10 cellular contexts compared by ENCODE assay signal in genomic region chr7:16028103-16028502, GRCh38.
DNase-seq lines count a peak whose midpoint lies in the region; ATAC-seq and TF ChIP-seq lines count a peak whose summit lies in the region.
"Had no signal": no experiment of that assay in that cellular context is flagged by ENCODE, and none has a peak within 500 bp of the region (broad histone marks: within the 10 kb centered on the region; RNA-seq: fewer than 3 reads in every experiment).

No MANE protein-coding gene starts in this region.

- peak; percentile 82 for DNase-seq in HS-5 (ENCODE audit: low read depth)
- peak; percentile 82 to 95 for DNase-seq in cardiac fibroblast (ENCODE audit: low read depth in 2 of 2)
- no peak for DNase-seq in activated CD4-positive, alpha-beta T cell treated with anti-CD3 and anti-CD28 coated beads, Interleukin-2, amount 10 ng/mL, durations not matched to agents 7 days and 5 days
- no peak for DNase-seq in activated CD8-positive, alpha-beta T cell treated with anti-CD3 and anti-CD28 coated beads for 36 hours
- no peak for DNase-seq in GM19238 (ENCODE audit: insufficient read length, low spot score)
- DNase-seq: T1000 had no signal

- no peak overlapping the region for H3K27ac Mint-ChIP-seq in activated CD4-positive, alpha-beta T cell treated with anti-CD3 and anti-CD28 coated beads, Interleukin-2, amount 10 ng/mL, durations not matched to agents 7 days and 5 days
- no peak overlapping the region for H3K27ac Mint-ChIP-seq in activated CD8-positive, alpha-beta T cell treated with anti-CD3 and anti-CD28 coated beads for 36 hours

- H3K36me3 ChIP-seq in iPS-20b (ENCODE audit: insufficient read depth, low read depth, low read length) = no peaks in the 10 kb centered on the region
- H3K36me3 ChIP-seq in stomach smooth muscle (ENCODE audit: control insufficient read depth in 2 of 2, insufficient read depth in 2 of 2, low read length in 2 of 2) = no peaks in the 10 kb centered on the region
- H3K36me3 ChIP-seq: prostate gland had no signal

- H3K4me1 Mint-ChIP-seq in activated CD4-positive, alpha-beta T cell treated with anti-CD3 and anti-CD28 coated beads, Interleukin-2, amount 10 ng/mL, durations not matched to agents 7 days and 5 days = no peaks in the 10 kb centered on the region
- H3K4me1 Mint-ChIP-seq in activated CD8-positive, alpha-beta T cell treated with anti-CD3 and anti-CD28 coated beads for 36 hours (ENCODE audit: low read depth) = no peaks in the 10 kb centered on the region

- TF ChIP-seq CTCF in cardiac fibroblast (IDR thresholded peaks at IDR 0.05; ENCODE audit: low read depth, low read length) = no peak
- no peak for TF ChIP-seq CTCF in activated CD8-positive, alpha-beta T cell treated with anti-CD3 and anti-CD28 coated beads for 36 hours (IDR thresholded peaks at IDR 0.05)

- H3K36me3 Mint-ChIP-seq in activated CD4-positive, alpha-beta T cell treated with anti-CD3 and anti-CD28 coated beads, Interleukin-2, amount 10 ng/mL, durations not matched to agents 7 days and 5 days (ENCODE audit: low read depth) = no peaks in the 10 kb centered on the region
- H3K36me3 Mint-ChIP-seq in activated CD8-positive, alpha-beta T cell treated with anti-CD3 and anti-CD28 coated beads for 36 hours (ENCODE audit: low read depth) = no peaks in the 10 kb centered on the region

- POLR2A ChIA-PET in activated CD4-positive, alpha-beta T cell treated with anti-CD3 and anti-CD28 coated beads, Interleukin-2, amount 10 ng/mL, durations not matched to agents 7 days and 5 days (lab: Charles Lee) = no interaction called here
- POLR2A ChIA-PET in activated CD8-positive, alpha-beta T cell treated with anti-CD3 and anti-CD28 coated beads for 36 hours (lab: Charles Lee) = no interaction called here

- intact Hi-C loops in activated CD8-positive, alpha-beta T cell treated with anti-CD3 and anti-CD28 coated beads for 36 hours (cut with micrococcal nuclease) = no loop called here

- H3K27ac ChIP-seq in iPS-20b (ENCODE audit: low read length) = peak overlapping the region; percentile 38
- H3K27ac ChIP-seq in stomach smooth muscle (ENCODE audit: low read length) = peak overlapping the region; percentile 43
- H3K27ac ChIP-seq: prostate gland had no signal

- H3K9me3 Mint-ChIP-seq in activated CD4-positive, alpha-beta T cell treated with anti-CD3 and anti-CD28 coated beads, Interleukin-2, amount 10 ng/mL, durations not matched to agents 7 days and 5 days = no peaks in the 10 kb centered on the region
- H3K9me3 Mint-ChIP-seq in activated CD8-positive, alpha-beta T cell treated with anti-CD3 and anti-CD28 coated beads for 36 hours = no peaks in the 10 kb centered on the region

- no peak overlapping the region for H3K4me3 ChIP-seq in cardiac fibroblast (replicated peaks in 1 of 2; ENCODE audit: low read depth in 2 of 2, low read length in 2 of 2)
- H3K4me3 ChIP-seq in iPS-20b (ENCODE audit: low read length) = no peak overlapping the region
- H3K4me3 ChIP-seq in stomach smooth muscle (ENCODE audit: low read length in 2 of 2) = no peak overlapping the region
- H3K4me3 ChIP-seq: prostate gland had no signal

- no peak overlapping the region for H3K4me3 Mint-ChIP-seq in activated CD4-positive, alpha-beta T cell treated with anti-CD3 and anti-CD28 coated beads, Interleukin-2, amount 10 ng/mL, durations not matched to agents 7 days and 5 days
- no peak overlapping the region for H3K4me3 Mint-ChIP-seq in activated CD8-positive, alpha-beta T cell treated with anti-CD3 and anti-CD28 coated beads for 36 hours

- H3K9ac ChIP-seq in iPS-20b (ENCODE audit: low read depth, low read length) (no peak overlapping the region), stomach smooth muscle (ENCODE audit: low read length in 2 of 2) (no peak overlapping the region)

- CTCF ChIA-PET in activated CD4-positive, alpha-beta T cell treated with anti-CD3 and anti-CD28 coated beads, Interleukin-2, amount 10 ng/mL, durations not matched to agents 7 days and 5 days (lab: Charles Lee) = no interaction called here
- CTCF ChIA-PET in activated CD8-positive, alpha-beta T cell treated with anti-CD3 and anti-CD28 coated beads for 36 hours (lab: Charles Lee) = no interaction called here

- H3K4me1 ChIP-seq in iPS-20b (ENCODE audit: insufficient read depth, low read length) (no peaks in the 10 kb centered on the region), stomach smooth muscle (ENCODE audit: control insufficient read depth, insufficient read depth, low read length) (peaks cover 4% of the 10 kb centered on the region)
- H3K4me1 ChIP-seq: prostate gland had no signal

- H3K27me3 ChIP-seq in iPS-20b (ENCODE audit: insufficient read depth, low read length) (no peaks in the 10 kb centered on the region), stomach smooth muscle (ENCODE audit: control insufficient read depth in 1 of 2, insufficient read depth in 2 of 2, low read length in 2 of 2) (no peaks in the 10 kb centered on the region)

- no peaks in the 10 kb centered on the region for H3K9me3 ChIP-seq in iPS-20b (ENCODE audit: insufficient read depth, low read depth, low read length)
- no peaks in the 10 kb centered on the region for H3K9me3 ChIP-seq in stomach smooth muscle (ENCODE audit: control insufficient read depth in 2 of 2, low read length in 2 of 2)
- H3K9me3 ChIP-seq: prostate gland had no signal

- ATAC-seq in HG02870 (IDR thresholded peaks at IDR 0.05; ENCODE audit: unreplicated experiment) = no peak
- no peak for ATAC-seq in activated CD8-positive, alpha-beta T cell treated with anti-CD3 and anti-CD28 coated beads for 36 hours

- H3K27me3 Mint-ChIP-seq in activated CD4-positive, alpha-beta T cell treated with anti-CD3 and anti-CD28 coated beads, Interleukin-2, amount 10 ng/mL, durations not matched to agents 7 days and 5 days = no peaks in the 10 kb centered on the region
- no peaks in the 10 kb centered on the region for H3K27me3 Mint-ChIP-seq in activated CD8-positive, alpha-beta T cell treated with anti-CD3 and anti-CD28 coated beads for 36 hours

Comparison
In these comparisons a context has a peak if more than half of its experiments do, and no peak if none do; other contexts are left out.
1. DNase-seq: peak in HS-5 (single experiment) and cardiac fibroblast (2 of 2); none in activated CD4-positive, alpha-beta T cell treated with anti-CD3 and anti-CD28 coated beads, Interleukin-2, amount 10 ng/mL, durations not matched to agents 7 days and 5 days (single experiment), activated CD8-positive, alpha-beta T cell treated with anti-CD3 and anti-CD28 coated beads for 36 hours (single experiment) and GM19238 (single experiment).